ENCODE assay signal across 8 cellular contexts in genomic region chr11:71133946-71134345, GRCh38.
"Had no signal": no experiment of that assay in that cellular context is flagged by ENCODE, and none has a peak within 500 bp of the region (broad histone marks: within the 10 kb centered on the region; RNA-seq: fewer than 3 reads in every experiment).

No MANE protein-coding gene starts in this region.

- DNase-seq: H9, HCEC 1CT, IMR-90 had no signal

- FAIRE-seq: H1, H54, K562 had no signal

- H3K4me2 ChIP-seq: GM23338 had no signal

- ATAC-seq: GM23338, K562 had no signal

- H2AFZ ChIP-seq: GM23338 had no signal

- H3K4me3 ChIP-seq: GM23338, K562 had no signal

- H3K27ac ChIP-seq: HL-60 had no signal
